In the genomic region with DNA sequence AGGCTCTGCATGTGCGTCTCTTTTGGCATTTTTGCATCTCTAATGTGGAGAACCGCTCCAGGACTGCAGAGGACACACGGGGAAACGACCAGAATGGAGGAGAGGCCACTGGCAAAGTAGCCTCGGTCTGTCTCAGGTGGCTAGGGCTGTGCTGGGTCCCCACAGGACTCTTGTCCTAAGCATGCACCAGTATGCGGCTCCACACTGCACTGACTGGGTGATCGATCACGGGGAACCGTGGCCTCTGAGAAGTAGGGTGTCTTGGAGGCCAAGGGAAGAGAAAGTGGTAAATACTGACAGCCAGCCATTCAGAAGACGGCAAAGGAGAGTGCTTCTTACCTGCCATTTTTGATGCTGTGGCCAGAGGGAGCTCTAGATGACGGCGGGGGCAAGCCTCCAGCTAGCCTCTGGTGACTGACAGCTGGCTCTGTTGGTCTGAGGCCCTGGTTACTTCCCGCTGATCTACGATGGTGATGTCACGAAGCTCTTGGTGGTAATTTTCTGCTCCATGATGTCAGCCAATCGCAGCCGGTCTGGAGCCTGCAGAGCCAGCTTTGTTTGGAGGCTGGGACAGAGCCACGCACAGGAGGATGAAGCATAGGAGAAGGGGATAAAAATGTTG, we compare ENCODE assay signal across 9 cellular contexts. TPM values are rescaled to one million over a fixed set of nuclear protein-coding genes. Genes with fewer than 3 reads are reported as not detected.
DNase-seq lines count a peak whose midpoint lies in the region; ATAC-seq, FAIRE-seq and TF ChIP-seq lines count a peak whose summit lies in the region.
"Had no signal": no experiment of that assay in that cellular context is flagged by ENCODE, and none has a peak within 500 bp of the region (broad histone marks: within the 10 kb centered on the region; RNA-seq: fewer than 3 reads in every experiment).

No MANE protein-coding gene starts in this region.

- no peak overlapping the region for H3K4me3 ChIP-seq in NB4 (ENCODE audit: low read depth, low read length)
- H3K4me3 ChIP-seq in endothelial cell of umbilical vein (replicated peaks in 1 of 3; ENCODE audit: insufficient read depth in 1 of 3, low read depth in 1 of 3, low read length in 3 of 3): no peak overlapping the region
- H3K4me3 ChIP-seq in osteoblast (ENCODE audit: insufficient read depth, low read length): no peak overlapping the region

- no peaks in the 10 kb centered on the region for H3K79me2 ChIP-seq in endothelial cell of umbilical vein (ENCODE audit: control insufficient read depth, insufficient read depth, low read length)
- H3K79me2 ChIP-seq in osteoblast (ENCODE audit: insufficient read depth, low read length): no peaks in the 10 kb centered on the region

- H3K36me3 ChIP-seq in endothelial cell of umbilical vein (ENCODE audit: control insufficient read depth in 2 of 2, extremely low read depth in 1 of 2, insufficient read depth in 2 of 2, low read length in 2 of 2): no peaks in the 10 kb centered on the region
- H3K36me3 ChIP-seq in osteoblast (ENCODE audit: insufficient read depth, low read length): no peaks in the 10 kb centered on the region

- no peak overlapping the region for H2AFZ ChIP-seq in endothelial cell of umbilical vein (ENCODE audit: low read depth, low read length)
- H2AFZ ChIP-seq in osteoblast (ENCODE audit: low read length): no peak overlapping the region

- H3K27me3 ChIP-seq in endothelial cell of umbilical vein (ENCODE audit: control insufficient read depth in 2 of 2, insufficient read depth in 2 of 2, low read length in 2 of 2) (peaks cover 0 to 14% of the 10 kb centered on the region in 2 experiments), osteoblast (ENCODE audit: insufficient read depth, low read length) (peaks cover 5% of the 10 kb centered on the region)

- H3K4me1 ChIP-seq in endothelial cell of umbilical vein (ENCODE audit: control insufficient read depth, extremely low read depth, insufficient read depth, low read length) (no peaks in the 10 kb centered on the region), osteoblast (ENCODE audit: insufficient read depth, low read length) (no peaks in the 10 kb centered on the region)

- H3K4me2 ChIP-seq in endothelial cell of umbilical vein (ENCODE audit: insufficient read depth, low read length) (no peak overlapping the region), osteoblast (ENCODE audit: insufficient read depth, low read length) (no peak overlapping the region)

- no peak for TF ChIP-seq POLR2A in NB4 (IDR thresholded peaks at IDR 0.05; ENCODE audit: extremely low read depth, insufficient read length)
- TF ChIP-seq POLR2A in endothelial cell of umbilical vein (IDR thresholded peaks at IDR 0.05; ENCODE audit: low read depth, low read length): no peak

- FAIRE-seq in endothelial cell of umbilical vein (lab: Jason Lieb, UNC): peak; percentile 18
- FAIRE-seq: colon had no signal

- no peaks in the 10 kb centered on the region for H3K9me1 ChIP-seq in endothelial cell of umbilical vein (replicated peaks; ENCODE audit: control insufficient read depth, extremely low read depth, insufficient read depth, low read length)

- intact Hi-C loops in endothelial cell of umbilical vein (cut with micrococcal nuclease): no loop called here

- dilution Hi-C loops in endothelial cell of umbilical vein (cut with MboI; ENCODE audit: extremely low pct_ligation_motif_present, low sequenced_read_pairs): no loop called here

- DNase-seq in DMS53 (lab: John Stamatoyannopoulos, UW) (peak; percentile 96), NB4 (ENCODE audit: low read depth) (peak; percentile 70), endothelial cell of umbilical vein (ENCODE audit: low read depth, low spot score) (peak; percentile 12), osteoblast (ENCODE audit: insufficient read length, low spot score, missing footprints) (no peak), foreskin melanocyte (no peak), hippocampal formation (lab: John Stamatoyannopoulos, UW) (no peak)
- DNase-seq in activated CD8-positive, alpha-beta memory T cell treated with anti-CD3 and anti-CD28 coated beads, Interleukin-2, amount 50 U/mL, for 48 hours: no peak

- ATAC-seq in GM21529 (IDR thresholded peaks at IDR 0.05; ENCODE audit: unreplicated experiment): peak; percentile 89

- POLR2A ChIA-PET in endothelial cell of umbilical vein (lab: Charles Lee): no interaction called here

- H3K9ac ChIP-seq in endothelial cell of umbilical vein (replicated peaks; ENCODE audit: extremely low read depth, insufficient read depth, low read length): no peak overlapping the region

- BruUV-seq in endothelial cell of umbilical vein (replicated peaks; lab: Mats Ljungman, UMichigan): no TSS peak

- H4K20me1 ChIP-seq in endothelial cell of umbilical vein (replicated peaks; ENCODE audit: control insufficient read depth, extremely low read depth, insufficient read depth, low read length) (no peaks in the 10 kb centered on the region), osteoblast (ENCODE audit: insufficient read depth, low read length) (no peaks in the 10 kb centered on the region)

- TF ChIP-seq CTCF in NB4 (IDR thresholded peaks at IDR 0.05; ENCODE audit: low read depth, low read length): peak; percentile 31
- peak in 1 of 2 donors; percentile 42 for TF ChIP-seq CTCF in endothelial cell of umbilical vein (IDR thresholded peaks at IDR 0.05; ENCODE audit: extremely low read depth in 1 of 2, insufficient read depth in 1 of 2, low read depth in 1 of 2, low read length in 2 of 2)
- no peak for TF ChIP-seq CTCF in osteoblast (IDR thresholded peaks at IDR 0.05; ENCODE audit: extremely low read depth, low read depth, low read length)

- H3K9me3 ChIP-seq in endothelial cell of umbilical vein (replicated peaks; ENCODE audit: control insufficient read depth, insufficient read depth, low read length) (no peaks in the 10 kb centered on the region), osteoblast (ENCODE audit: low read depth, low read length) (no peaks in the 10 kb centered on the region)

- CTCF ChIA-PET in endothelial cell of umbilical vein (lab: Charles Lee): interaction anchor here (0.9 to 2.7 kb wide), 6 partner anchors 8 to 39 kb away, joined by 3 to 25 read pairs (median 4); no protein-coding TSS in a partner anchor

- H3K27ac ChIP-seq in endothelial cell of umbilical vein (ENCODE audit: insufficient read depth, low read depth, low read length) (no peak overlapping the region), osteoblast (ENCODE audit: low read depth, low read length) (no peak overlapping the region)

TF ChIP-seq in endothelial cell of umbilical vein, 7 proteins besides CTCF, POLR2A, EP300 and RAD21:
- TF ChIP-seq MYC (IDR thresholded peaks at IDR 0.05; ENCODE audit: low read depth, low read length) (no peak), GATA2 (IDR thresholded peaks at IDR 0.05; ENCODE audit: insufficient read depth, insufficient read length, low read depth, low read length) (no peak), POLR2AphosphoS5 (IDR thresholded peaks at IDR 0.05; ENCODE audit: insufficient read depth, low read depth, low read length) (no peak), EZH2 (IDR thresholded peaks at IDR 0.05; ENCODE audit: borderline replicate concordance, low read depth, low read length, severe bottlenecking) (no peak)
- TF ChIP-seq, protein P1, sequence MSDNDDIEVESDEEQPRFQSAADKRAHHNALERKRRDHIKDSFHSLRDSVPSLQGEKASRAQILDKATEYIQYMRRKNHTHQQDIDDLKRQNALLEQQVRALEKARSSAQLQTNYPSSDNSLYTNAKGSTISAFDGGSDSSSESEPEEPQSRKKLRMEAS (IDR thresholded peaks at IDR 0.05; ENCODE audit: insufficient read depth, insufficient read length): no peak

RNA-seq across cellular contexts. Expression of a gene that starts 40.4 kb away (rescaled TPM):
- total RNA-seq in endothelial cell of umbilical vein (0.64 and 1.0 TPM in 2 replicates), osteoblast (under 0.01 and 0.88 TPM in 2 replicates)
- polyA plus RNA-seq in endothelial cell of umbilical vein: 0.44 and 0.46 TPM in 2 replicates
- 0.22 and 0.28 TPM in 2 replicates for polyA plus RNA-seq in endothelial cell of umbilical vein (2011; cell fraction: cytosol; rRNA removed)
- 0.14 and 0.37 TPM in 2 replicates for polyA plus RNA-seq in endothelial cell of umbilical vein (2011; cell fraction: nucleus; rRNA removed)
- polyA plus RNA-seq in endothelial cell of umbilical vein (2012): 0.27 TPM in 2 replicates
- not detected in 2 replicates for polyA minus RNA-seq in endothelial cell of umbilical vein
- polyA minus RNA-seq in endothelial cell of umbilical vein (2011; cell fraction: cytosol; rRNA and poly(A)+ RNA removed): not detected
- 0.48 TPM in 1 of 2 replicates, not detected in the other for polyA minus RNA-seq in endothelial cell of umbilical vein (2011; cell fraction: nucleus; rRNA and poly(A)+ RNA removed)

Comparison
In these comparisons a context has a peak if more than half of its experiments do, and no peak if none do; other contexts are left out.
1. DNase-seq: peak in DMS53 (single experiment), NB4 (single experiment) and endothelial cell of umbilical vein (single experiment); none in activated CD8-positive, alpha-beta memory T cell treated with anti-CD3 and anti-CD28 coated beads, Interleukin-2, amount 50 U/mL, for 48 hours (single experiment), osteoblast (single experiment), foreskin melanocyte (single experiment) and hippocampal formation (0 of 2).